Comparison of ENCODE assay signal across 29 cellular contexts in genomic region chr3:145244327-145244726, GRCh38.
"Had no signal": no experiment of that assay in that cellular context is flagged by ENCODE, and none has a peak within 500 bp of the region (broad histone marks: within the 10 kb centered on the region; RNA-seq: fewer than 3 reads in every experiment).

No MANE protein-coding gene starts in this region.

- H3K36me3 ChIP-seq: colonic mucosa, esophagus muscularis mucosa, heart right ventricle, lower lobe of right lung, right lobe of liver, suprapubic skin, transverse colon, upper lobe of right lung, uterus had no signal

- H3K9ac ChIP-seq: parathyroid adenoma had no signal

- FAIRE-seq: islet of Langerhans had no signal

- H3K9me3 ChIP-seq: colonic mucosa, right lobe of liver, uterus had no signal

- H3K79me2 ChIP-seq: parathyroid adenoma had no signal

- H3K4me3 Mint-ChIP-seq: dendritic cell treated with granulocyte-macrophage colony-stimulating factor and Interleukin-4, amounts not matched to agents 40 ng/mL and 50 ng/mL, for 4 days; endodermal cell; memory B cell; natural killer cell; neural crest cell; stimulated activated naive CD8-positive, alpha-beta T cell treated with anti-CD3 and anti-CD28 coated beads, Interleukin-15, amount 100 ng/mL, for 72 hours had no signal

- ATAC-seq: heart right ventricle; left colon; left ventricle myocardium superior; lower lobe of right lung; natural killer cell; right lobe of liver; stimulated activated naive CD8-positive, alpha-beta T cell treated with anti-CD3 and anti-CD28 coated beads, Interleukin-15, amount 100 ng/mL, for 72 hours; upper lobe of right lung had no signal

- H3K36me3 Mint-ChIP-seq: memory B cell had no signal

- H3K27ac Mint-ChIP-seq: dendritic cell treated with granulocyte-macrophage colony-stimulating factor and Interleukin-4, amounts not matched to agents 40 ng/mL and 50 ng/mL, for 4 days; endodermal cell; memory B cell; natural killer cell; progenitor cell of endocrine pancreas had no signal

- H3K27me3 ChIP-seq: colonic mucosa, esophagus muscularis mucosa, heart right ventricle, right lobe of liver, suprapubic skin, transverse colon, upper lobe of right lung, uterus had no signal

- H3K27me3 Mint-ChIP-seq: dendritic cell treated with granulocyte-macrophage colony-stimulating factor and Interleukin-4, amounts not matched to agents 40 ng/mL and 50 ng/mL, for 4 days; memory B cell; progenitor cell of endocrine pancreas; stimulated activated naive CD8-positive, alpha-beta T cell treated with anti-CD3 and anti-CD28 coated beads, Interleukin-15, amount 100 ng/mL, for 72 hours had no signal

- DNase-seq: colonic mucosa; effector CD8-positive, alpha-beta T cell; endodermal cell; glutamatergic neuron; heart right ventricle; hippocampal formation; left colon; left ventricle myocardium superior; lower lobe of right lung; natural killer cell; right lobe of liver; stimulated activated CD4-positive, alpha-beta T cell treated with anti-CD3 and anti-CD28 coated beads, Interleukin-12 subunit alpha, Interleukin-12 subunit beta, amount 100 ng/mL, for 4 hours; stimulated activated CD4-positive, alpha-beta T cell treated with anti-CD3 and anti-CD28 coated beads, Interleukin-1b, Interleukin-23, amount 100 ng/mL, for 48 hours; stimulated activated CD4-positive, alpha-beta T cell treated with anti-CD3 and anti-CD28 coated beads, Interleukin-4, amount 100 ng/mL, for 1 hour; stimulated activated CD8-positive, alpha-beta memory T cell treated with anti-CD3 and anti-CD28 coated beads, Interleukin-4, amount 100 ng/mL, for 48 hours; stimulated activated naive CD4-positive, alpha-beta T cell; stimulated activated naive CD8-positive, alpha-beta T cell treated with anti-CD3 and anti-CD28 coated beads, Interleukin-15, amount 100 ng/mL, for 72 hours; transverse colon; upper lobe of right lung; uterus had no signal

- H3K27ac ChIP-seq: colonic mucosa, esophagus muscularis mucosa, heart right ventricle, lower lobe of right lung, parathyroid adenoma, right lobe of liver, suprapubic skin, transverse colon, upper lobe of right lung, uterus had no signal

- H3K4me1 Mint-ChIP-seq: endodermal cell; memory B cell; natural killer cell; neural crest cell; stimulated activated naive CD8-positive, alpha-beta T cell treated with anti-CD3 and anti-CD28 coated beads, Interleukin-15, amount 100 ng/mL, for 72 hours had no signal

- H2AFZ ChIP-seq: parathyroid adenoma had no signal

- H3K4me1 ChIP-seq: colonic mucosa, heart right ventricle, lower lobe of right lung, parathyroid adenoma, right lobe of liver, suprapubic skin, transverse colon, upper lobe of right lung, uterus had no signal

- H3K4me3 ChIP-seq: colonic mucosa, esophagus muscularis mucosa, heart right ventricle, lower lobe of right lung, right lobe of liver, smooth muscle cell, suprapubic skin, transverse colon, upper lobe of right lung, uterus had no signal
